Comparison of ENCODE assay signal across 1 cellular context in genomic region chr16:19066988-19067348, GRCh38.
A peak's percentile ranks its signal among the peaks of the same experiment; 100 is the strongest.
TF ChIP-seq lines count a peak whose summit lies in the region.

No MANE protein-coding gene starts in this region.

TF ChIP-seq in H1, 55 proteins besides CTCF, POLR2A, EP300 and RAD21:
- TF ChIP-seq FOSL1 (IDR thresholded peaks at IDR 0.05; ENCODE audit: insufficient read depth, low read depth, low read length), result no peak
- peak; percentile 83; the same call in 1 of the 2 replicates for TF ChIP-seq KDM1A (IDR thresholded peaks at IDR 0.05; ENCODE audit: borderline replicate concordance, low read length)
